1 cellular context compared by ENCODE assay signal in genomic region chr15:22980189-22981136, GRCh38.
TF ChIP-seq lines count a peak whose summit lies in the region.

CYFIP1 (minus strand) TSS chr15:22980368; CDS start chr15:22947285, 33,083 bp downstream.

TF ChIP-seq in HepG2, 621 proteins besides CTCF, POLR2A, EP300 and RAD21 (continued from another document and continues in another):
- TF ChIP-seq KLF11 (CRISPR knock-in tag; IDR thresholded peaks at IDR 0.05) = no peak
- TF ChIP-seq HOXA9 (CRISPR knock-in tag; IDR thresholded peaks at IDR 0.05; ENCODE audit: borderline replicate concordance) = no peak
- no peak for TF ChIP-seq BHLHE40 (IDR thresholded peaks at IDR 0.05; ENCODE audit: low read length)
- no peak for TF ChIP-seq NFRKB (IDR thresholded peaks at IDR 0.05)
- TF ChIP-seq AFF4 (CRISPR knock-in tag; IDR thresholded peaks at IDR 0.05) = no peak
- TF ChIP-seq HOXA7 (CRISPR knock-in tag; IDR thresholded peaks at IDR 0.05) = no peak
- TF ChIP-seq ZNF749 (CRISPR knock-in tag; IDR thresholded peaks at IDR 0.05; ENCODE audit: borderline replicate concordance) = peak; percentile 73; the same call in 1 of the 2 replicates
- TF ChIP-seq MIER2 (CRISPR knock-in tag; IDR thresholded peaks at IDR 0.05) = no peak
- no peak for TF ChIP-seq REST (IDR thresholded peaks at IDR 0.05; ENCODE audit: borderline replicate concordance in 1 of 2, low read depth in 1 of 2, low read length in 2 of 2)
- TF ChIP-seq ZNF710 (CRISPR knock-in tag; IDR thresholded peaks at IDR 0.05; ENCODE audit: borderline replicate concordance) = no peak
- no peak for TF ChIP-seq THAP9 (CRISPR knock-in tag; IDR thresholded peaks at IDR 0.05; ENCODE audit: borderline replicate concordance)
- TF ChIP-seq ZNF275 (CRISPR knock-in tag; IDR thresholded peaks at IDR 0.05; ENCODE audit: borderline replicate concordance) = no peak; the same call in 1 of the 2 replicates
- TF ChIP-seq E2F5 (CRISPR knock-in tag; conservative IDR thresholded peaks at IDR 0.05) = no peak
- no peak for TF ChIP-seq GTF3A (CRISPR knock-in tag; conservative IDR thresholded peaks at IDR 0.05)
- no peak for TF ChIP-seq ZMYM3 (CRISPR knock-in tag; IDR thresholded peaks at IDR 0.05)
- no peak for TF ChIP-seq ZHX1 (CRISPR knock-in tag; IDR thresholded peaks at IDR 0.05; ENCODE audit: low read depth)
- no peak for TF ChIP-seq TRIM22 (IDR thresholded peaks at IDR 0.05)
- peak; percentile 43; the same call in 1 of the 2 replicates for TF ChIP-seq ZNF234 (CRISPR knock-in tag; conservative IDR thresholded peaks at IDR 0.05)
- TF ChIP-seq ZNF207 (IDR thresholded peaks at IDR 0.05; ENCODE audit: borderline replicate concordance) = no peak
- no peak for TF ChIP-seq CREBL2 (CRISPR knock-in tag; IDR thresholded peaks at IDR 0.05; ENCODE audit: borderline replicate concordance)
- no peak for TF ChIP-seq REL (CRISPR knock-in tag; conservative IDR thresholded peaks at IDR 0.05)
- 0 out of 2 replicates have a peak, but pooled peaks have one; percentile 46 for TF ChIP-seq HNRNPL (IDR thresholded peaks at IDR 0.05; ENCODE audit: low read depth, low read length)
- peak; percentile 71 for TF ChIP-seq ZSCAN21 (CRISPR knock-in tag; IDR thresholded peaks at IDR 0.05; ENCODE audit: borderline replicate concordance)
- TF ChIP-seq DPF2 (CRISPR knock-in tag; IDR thresholded peaks at IDR 0.05; ENCODE audit: borderline replicate concordance, low read depth) = no peak
- no peak for TF ChIP-seq DZIP1 (CRISPR knock-in tag; IDR thresholded peaks at IDR 0.05)
- TF ChIP-seq ZSCAN25 (CRISPR knock-in tag; IDR thresholded peaks at IDR 0.05) = no peak
- no peak for TF ChIP-seq SATB2 (CRISPR knock-in tag; IDR thresholded peaks at IDR 0.05)
- no peak; the same call in 1 of the 2 replicates for TF ChIP-seq CSRNP1 (CRISPR knock-in tag; IDR thresholded peaks at IDR 0.05)
- TF ChIP-seq SRSF1 (optimal IDR thresholded peaks at IDR 0.05; ENCODE audit: low read depth, low read length) = no peak
- no peak for TF ChIP-seq ZNF530 (CRISPR knock-in tag; IDR thresholded peaks at IDR 0.05; ENCODE audit: low read depth)
- TF ChIP-seq ZNF431 (CRISPR knock-in tag; IDR thresholded peaks at IDR 0.05; ENCODE audit: borderline replicate concordance, low read depth) = no peak
